ENCODE assay signal across 1 cellular context in the genomic region with DNA sequence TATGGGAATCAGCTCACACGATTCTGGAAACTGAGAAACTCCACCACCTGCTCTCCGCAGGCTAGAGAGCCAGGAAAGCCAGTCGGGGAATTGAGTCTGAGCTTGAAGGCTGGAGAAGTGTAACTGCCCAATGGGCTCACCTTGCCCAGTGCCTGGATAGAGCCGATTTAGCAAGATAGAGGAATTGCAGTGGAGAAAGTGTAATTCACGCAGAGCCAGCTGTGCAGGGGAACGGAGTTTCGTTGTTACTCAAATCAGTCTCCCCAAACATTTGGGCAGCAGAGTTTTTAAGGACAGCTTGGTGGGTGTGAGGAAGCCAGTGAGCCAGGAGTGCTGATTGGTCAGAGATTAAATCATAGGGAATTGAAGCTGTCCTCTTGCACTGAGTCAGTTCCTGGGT.
A peak's percentile ranks its signal among the peaks of the same experiment; 100 is the strongest.
TF ChIP-seq lines count a peak whose summit lies in the region.

No MANE protein-coding gene starts in this region.

TF ChIP-seq in H1, 55 proteins besides CTCF, POLR2A, EP300 and RAD21:
- TF ChIP-seq SUZ12 (IDR thresholded peaks at IDR 0.05; ENCODE audit: low read length) (no peak), SP4 (IDR thresholded peaks at IDR 0.05; ENCODE audit: low read length) (no peak), SRF (IDR thresholded peaks at IDR 0.05; ENCODE audit: low read depth, low read length) (no peak), TAF7 (optimal IDR thresholded peaks at IDR 0.05; ENCODE audit: borderline replicate concordance, low read depth, low read length) (peak; percentile 28)
- TF ChIP-seq, protein P1, sequence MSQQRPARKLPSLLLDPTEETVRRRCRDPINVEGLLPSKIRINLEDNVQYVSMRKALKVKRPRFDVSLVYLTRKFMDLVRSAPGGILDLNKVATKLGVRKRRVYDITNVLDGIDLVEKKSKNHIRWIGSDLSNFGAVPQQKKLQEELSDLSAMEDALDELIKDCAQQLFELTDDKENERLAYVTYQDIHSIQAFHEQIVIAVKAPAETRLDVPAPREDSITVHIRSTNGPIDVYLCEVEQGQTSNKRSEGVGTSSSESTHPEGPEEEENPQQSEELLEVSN (IDR thresholded peaks at IDR 0.05) = peak; percentile 40; the same call in 1 of the 2 replicates
